30 cellular contexts compared by ENCODE assay signal in genomic region chr22:25392584-25392983, GRCh38.
"Had no signal": no experiment of that assay in that cellular context is flagged by ENCODE, and none has a peak within 500 bp of the region (broad histone marks: within the 10 kb centered on the region; RNA-seq: fewer than 3 reads in every experiment).

No MANE protein-coding gene starts in this region.

- H3K27me3 ChIP-seq: brain microvascular endothelial cell, esophagus squamous epithelium, gastroesophageal sphincter had no signal

- H3K36me3 ChIP-seq: brain microvascular endothelial cell, esophagus squamous epithelium, gastroesophageal sphincter, WERI-Rb-1 had no signal

- DNase-seq: activated B cell treated with CpG ODN at 0.5 μM for 24 hours; activated CD4-positive, alpha-beta T cell treated with anti-CD3 and anti-CD28 coated beads for 48 hours; activated CD4-positive, alpha-beta T cell treated with anti-CD3 and anti-CD28 coated beads, Interleukin-2, amount 50 U/mL, for 1 hour; activated CD4-positive, alpha-beta T cell treated with anti-CD3 and anti-CD28 coated beads, Interleukin-2, amount 50 U/mL, for 48 hours; activated CD8-positive, alpha-beta memory T cell treated with anti-CD3 and anti-CD28 coated beads for 24 hours; activated CD8-positive, alpha-beta T cell treated with anti-CD3 and anti-CD28 coated beads for 36 hours; activated effector memory CD4-positive, alpha-beta T cell treated with Interleukin-2 at 50 U/mL for 16 hours; activated gamma-delta T cell treated with Interleukin-2 at 50 U/mL for 16 hours; activated naive CD4-positive, alpha-beta T cell treated with anti-CD3 and anti-CD28 coated beads, Interleukin-2, amount 50 U/mL, for 16 hours; activated naive CD4-positive, alpha-beta T cell treated with Interleukin-2 at 50 U/mL for 16 hours; activated T-cell treated with anti-CD3 and anti-CD28 coated beads, Interleukin-2, amount 50 U/mL, for 4 hours; amniotic stem cell; anterior cingulate cortex; brain microvascular endothelial cell; cortex of kidney; dermis blood vessel endothelial cell; effector CD4-positive, alpha-beta T cell; esophagus squamous epithelium; foreskin melanocyte; T-helper 1 cell; T-helper 17 cell; T1000; WERI-Rb-1 had no signal

- H3K27ac ChIP-seq: brain microvascular endothelial cell, epithelial cell of prostate, esophagus squamous epithelium, gastroesophageal sphincter, WERI-Rb-1 had no signal

- H3K4me3 ChIP-seq: esophagus squamous epithelium, gastroesophageal sphincter had no signal

- H3K9me3 ChIP-seq: esophagus squamous epithelium, gastroesophageal sphincter had no signal

- FAIRE-seq: astrocyte, bronchial epithelial cell, colon, endometrium, endothelial cell of umbilical vein had no signal
